19 cellular contexts compared by ENCODE assay signal in the genomic region with DNA sequence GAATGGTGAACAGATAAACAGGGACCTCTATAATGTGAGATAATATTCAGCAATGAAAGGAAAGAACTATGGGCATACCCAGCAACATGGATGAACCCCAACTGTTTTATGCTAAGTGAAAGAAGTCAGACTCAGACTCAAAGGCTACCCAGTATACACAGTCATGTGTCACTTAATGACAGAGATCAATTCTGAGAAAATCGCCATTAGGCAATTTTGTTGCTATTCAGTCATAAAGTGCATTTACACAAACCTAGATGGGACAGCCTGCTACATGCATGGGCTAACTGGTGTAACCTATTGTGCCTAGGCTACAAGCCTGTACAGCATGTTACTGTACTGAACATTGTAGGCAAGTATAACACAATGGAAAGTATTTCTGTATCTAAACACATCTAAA.
DNase-seq lines count a peak whose midpoint lies in the region; ATAC-seq, FAIRE-seq and TF ChIP-seq lines count a peak whose summit lies in the region.
"Had no signal": no experiment of that assay in that cellular context is flagged by ENCODE, and none has a peak within 500 bp of the region (broad histone marks: within the 10 kb centered on the region; RNA-seq: fewer than 3 reads in every experiment).

No MANE protein-coding gene starts in this region.

- CTCF ChIA-PET in activated CD4-positive, alpha-beta T cell treated with anti-CD3 and anti-CD28 coated beads for 36 hours (lab: Charles Lee), result no interaction called here

- H3K36me3 ChIP-seq in kidney (ENCODE audit: control insufficient read depth in 1 of 2, insufficient read depth in 2 of 2, low read length in 2 of 2), result no peaks in the 10 kb centered on the region
- H3K36me3 ChIP-seq: BLaER1 had no signal

- no peaks in the 10 kb centered on the region for H3K9me3 ChIP-seq in kidney (ENCODE audit: control insufficient read depth in 1 of 2, low read length in 2 of 2)
- H3K9me3 ChIP-seq: BLaER1 had no signal

- intact Hi-C loops in activated CD4-positive, alpha-beta T cell treated with anti-CD3 and anti-CD28 coated beads for 36 hours (cut with DNase I, micrococcal nuclease), result no loop called here
- intact Hi-C loops in kidney (cut with DNase I), result no loop called here

- H3K4me3 Mint-ChIP-seq in activated CD4-positive, alpha-beta T cell treated with anti-CD3 and anti-CD28 coated beads for 36 hours, result no peak overlapping the region
- H3K4me3 Mint-ChIP-seq in activated T-helper 17 cell treated with anti-CD3 and anti-CD28 coated beads, Interleukin-2, amount 50 U/mL, for 72 hours, result no peak overlapping the region
- no peak overlapping the region for H3K4me3 Mint-ChIP-seq in stimulated activated effector memory CD8-positive, alpha-beta T cell treated with anti-CD3 and anti-CD28 coated beads, Interleukin-12 subunit alpha, Interleukin-12 subunit beta, amount 100 ng/mL, for 72 hours
- H3K4me3 Mint-ChIP-seq: CD14-positive monocyte; CD4-positive, alpha-beta memory T cell; GM23338 had no signal

- no peaks in the 10 kb centered on the region for H3K4me1 ChIP-seq in kidney (ENCODE audit: control insufficient read depth in 1 of 2, insufficient read depth in 1 of 2, low read depth in 1 of 2, low read length in 2 of 2)
- H3K4me1 ChIP-seq: BLaER1 had no signal

- no peak for DNase-seq in activated CD4-positive, alpha-beta T cell treated with anti-CD3 and anti-CD28 coated beads for 36 hours
- DNase-seq in activated CD4-positive, alpha-beta T cell treated with anti-CD3 and anti-CD28 coated beads, Interleukin-2, amount 50 U/mL, for 48 hours, result no peak
- DNase-seq in H54 (ENCODE audit: insufficient read length, low spot score) (no peak), kidney (no peak)
- DNase-seq in stimulated activated effector memory CD8-positive, alpha-beta T cell treated with anti-CD3 and anti-CD28 coated beads, Interleukin-12 subunit alpha, Interleukin-12 subunit beta, amount 100 ng/mL, for 72 hours (ENCODE audit: low spot score in 2 of 2), result no peak
- DNase-seq: 8988T; CD4-positive, alpha-beta memory T cell; DMS153; DMS79; GDM1; H7 had no signal

- no peaks in the 10 kb centered on the region for H3K36me3 Mint-ChIP-seq in activated CD4-positive, alpha-beta T cell treated with anti-CD3 and anti-CD28 coated beads for 36 hours (ENCODE audit: low read depth)
- peaks cover 23% of the 10 kb centered on the region for H3K36me3 Mint-ChIP-seq in activated T-helper 17 cell treated with anti-CD3 and anti-CD28 coated beads, Interleukin-2, amount 50 U/mL, for 72 hours (ENCODE audit: low read depth)
- H3K36me3 Mint-ChIP-seq in stimulated activated effector memory CD8-positive, alpha-beta T cell treated with anti-CD3 and anti-CD28 coated beads, Interleukin-12 subunit alpha, Interleukin-12 subunit beta, amount 100 ng/mL, for 72 hours, result no peaks in the 10 kb centered on the region
- H3K36me3 Mint-ChIP-seq: CD14-positive monocyte had no signal

- TF ChIP-seq POLR2A in H54 (IDR thresholded peaks at IDR 0.05; ENCODE audit: low read depth, low read length), result no peak

- no peak for TF ChIP-seq CTCF in kidney (IDR thresholded peaks at IDR 0.05; ENCODE audit: borderline replicate concordance, extremely low read depth, insufficient read depth)

- H3K9me3 Mint-ChIP-seq in activated CD4-positive, alpha-beta T cell treated with anti-CD3 and anti-CD28 coated beads for 36 hours (ENCODE audit: low read depth), result no peaks in the 10 kb centered on the region
- H3K9me3 Mint-ChIP-seq in activated T-helper 17 cell treated with anti-CD3 and anti-CD28 coated beads, Interleukin-2, amount 50 U/mL, for 72 hours, result no peaks in the 10 kb centered on the region
- no peaks in the 10 kb centered on the region for H3K9me3 Mint-ChIP-seq in stimulated activated effector memory CD8-positive, alpha-beta T cell treated with anti-CD3 and anti-CD28 coated beads, Interleukin-12 subunit alpha, Interleukin-12 subunit beta, amount 100 ng/mL, for 72 hours
- H3K9me3 Mint-ChIP-seq: CD14-positive monocyte; CD4-positive, alpha-beta memory T cell; GM23338 had no signal

- FAIRE-seq in H54 (lab: Jason Lieb, UNC) (peak; percentile 83), kidney (lab: Jason Lieb, UNC) (no peak)
- FAIRE-seq: GM12892, GM18507 had no signal

- H3K4me3 ChIP-seq in kidney (ENCODE audit: low read length in 2 of 2), result no peak overlapping the region
- H3K4me3 ChIP-seq: BLaER1, GM23338 had no signal

- POLR2A ChIA-PET in activated CD4-positive, alpha-beta T cell treated with anti-CD3 and anti-CD28 coated beads for 36 hours (lab: Charles Lee), result no interaction called here

- no peaks in the 10 kb centered on the region for H3K27me3 Mint-ChIP-seq in activated CD4-positive, alpha-beta T cell treated with anti-CD3 and anti-CD28 coated beads for 36 hours
- no peaks in the 10 kb centered on the region for H3K27me3 Mint-ChIP-seq in activated T-helper 17 cell treated with anti-CD3 and anti-CD28 coated beads, Interleukin-2, amount 50 U/mL, for 72 hours
- H3K27me3 Mint-ChIP-seq: CD4-positive, alpha-beta memory T cell had no signal

- peak; percentile 59 for ATAC-seq in activated CD4-positive, alpha-beta T cell treated with anti-CD3 and anti-CD28 coated beads for 36 hours
- ATAC-seq in activated T-helper 17 cell treated with anti-CD3 and anti-CD28 coated beads, Interleukin-2, amount 50 U/mL, for 72 hours (replicated peaks), result peak; percentile 34
- peak; percentile 53 for ATAC-seq in stimulated activated effector memory CD8-positive, alpha-beta T cell treated with anti-CD3 and anti-CD28 coated beads, Interleukin-12 subunit alpha, Interleukin-12 subunit beta, amount 100 ng/mL, for 72 hours
- no peak for ATAC-seq in HG03460 (IDR thresholded peaks at IDR 0.05; ENCODE audit: unreplicated experiment)

- no peak overlapping the region for H3K27ac ChIP-seq in kidney (ENCODE audit: low read depth in 2 of 2, low read length in 2 of 2)
- H3K27ac ChIP-seq: BLaER1, HL-60 had no signal

- no peak overlapping the region for H3K27ac Mint-ChIP-seq in activated CD4-positive, alpha-beta T cell treated with anti-CD3 and anti-CD28 coated beads for 36 hours
- no peak overlapping the region for H3K27ac Mint-ChIP-seq in activated T-helper 17 cell treated with anti-CD3 and anti-CD28 coated beads, Interleukin-2, amount 50 U/mL, for 72 hours
- no peak overlapping the region for H3K27ac Mint-ChIP-seq in stimulated activated effector memory CD8-positive, alpha-beta T cell treated with anti-CD3 and anti-CD28 coated beads, Interleukin-12 subunit alpha, Interleukin-12 subunit beta, amount 100 ng/mL, for 72 hours
- H3K27ac Mint-ChIP-seq: CD4-positive, alpha-beta memory T cell; GM23338 had no signal

- H3K9ac ChIP-seq in kidney (ENCODE audit: low read length in 2 of 2), result no peak overlapping the region
- H3K9ac ChIP-seq: BLaER1 had no signal

- peaks cover 29% of the 10 kb centered on the region for H3K4me1 Mint-ChIP-seq in activated CD4-positive, alpha-beta T cell treated with anti-CD3 and anti-CD28 coated beads for 36 hours
- peaks cover 5% of the 10 kb centered on the region for H3K4me1 Mint-ChIP-seq in activated T-helper 17 cell treated with anti-CD3 and anti-CD28 coated beads, Interleukin-2, amount 50 U/mL, for 72 hours
- H3K4me1 Mint-ChIP-seq in stimulated activated effector memory CD8-positive, alpha-beta T cell treated with anti-CD3 and anti-CD28 coated beads, Interleukin-12 subunit alpha, Interleukin-12 subunit beta, amount 100 ng/mL, for 72 hours, result peaks cover 9% of the 10 kb centered on the region
